Comparison of ENCODE assay signal across 1 cellular context in the genomic region with DNA sequence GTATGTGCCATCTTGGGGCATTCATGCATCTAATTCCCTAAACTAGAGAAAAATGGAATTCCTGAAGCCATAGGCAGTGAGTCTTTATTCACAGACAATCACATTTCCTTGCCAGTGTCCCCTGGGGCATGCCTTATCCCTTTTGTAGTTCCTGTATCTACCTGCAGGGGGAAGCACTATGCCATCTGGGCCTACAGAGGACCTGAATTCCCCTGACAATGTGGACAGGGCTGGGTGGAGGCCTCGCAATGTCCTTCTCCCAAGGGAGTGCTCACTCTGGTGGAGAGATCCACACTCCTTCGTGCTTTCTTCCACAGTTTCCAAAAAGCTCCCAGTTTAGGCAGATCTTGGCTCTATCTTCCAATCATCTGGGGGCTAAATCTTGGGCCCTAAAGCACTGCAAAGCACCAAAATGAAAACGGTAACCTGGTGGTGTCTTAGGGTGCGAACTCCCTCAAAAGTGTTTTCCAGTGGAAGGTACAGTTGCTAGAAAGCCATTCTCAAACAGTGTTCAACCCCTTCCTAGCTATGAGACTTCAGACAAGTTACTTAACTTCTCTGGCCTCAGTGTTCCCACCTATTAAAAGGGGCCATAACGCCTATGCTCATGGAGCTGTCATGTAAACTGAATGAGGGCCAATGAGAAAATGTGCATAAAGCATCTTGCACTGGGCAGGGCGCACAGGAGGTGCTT.
A peak's percentile ranks its signal among the peaks of the same experiment; 100 is the strongest.
TF ChIP-seq lines count a peak whose summit lies in the region.

No MANE protein-coding gene starts in this region.

TF ChIP-seq in K562, 482 proteins besides CTCF, POLR2A, EP300 and RAD21 (continued from another document):
- TF ChIP-seq, protein P1, sequence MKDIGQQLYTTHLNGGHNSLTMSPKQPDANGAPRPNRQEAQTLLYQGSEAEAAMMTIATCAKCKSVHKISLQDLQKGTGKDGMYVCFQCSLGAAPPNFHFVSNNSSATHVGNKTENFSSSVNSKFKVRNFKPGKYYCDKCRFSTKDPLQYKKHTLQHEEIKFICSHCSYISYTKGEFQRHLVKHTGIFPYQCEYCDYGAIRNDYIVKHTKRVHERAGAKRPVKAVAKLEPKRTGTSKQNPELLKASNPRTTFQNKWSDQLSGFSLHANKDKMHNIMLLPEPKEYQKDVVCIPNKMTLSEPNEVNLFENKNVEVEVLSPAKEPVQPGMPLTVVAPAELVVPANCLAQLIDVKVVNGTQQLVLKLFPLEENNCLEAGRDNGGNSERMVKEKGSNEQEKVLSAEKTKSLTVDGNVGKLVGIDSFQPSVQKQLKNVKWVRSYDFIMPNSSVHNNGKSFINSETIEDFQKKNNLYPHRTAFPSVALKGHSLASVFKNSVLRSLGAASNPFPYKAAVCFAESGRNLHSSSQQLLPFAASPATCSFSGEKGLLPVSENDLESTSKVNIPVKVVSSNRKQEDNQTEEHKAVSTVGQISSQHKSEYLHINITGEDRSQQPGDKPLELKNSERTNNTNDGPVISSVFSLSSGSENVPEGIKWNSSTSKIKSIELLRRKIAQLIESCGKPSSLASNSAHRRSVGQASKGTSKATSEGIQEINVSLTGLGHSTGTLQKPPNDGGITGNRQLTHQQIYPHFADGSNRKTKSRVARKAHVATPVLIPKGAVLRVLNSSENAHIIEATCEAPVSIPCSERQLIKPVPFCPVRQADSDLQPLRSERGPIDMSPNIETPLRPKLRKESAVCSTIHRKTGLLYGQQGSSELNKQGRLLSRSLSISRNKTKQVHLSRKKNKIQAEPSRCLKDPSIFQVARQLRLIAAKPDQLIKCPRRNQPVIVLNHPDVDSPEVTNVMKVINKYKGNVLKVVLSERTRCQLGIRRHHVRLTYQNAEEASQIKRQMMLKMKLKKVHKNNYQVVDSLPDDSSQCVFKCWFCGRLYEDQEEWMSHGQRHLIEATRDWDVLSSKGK (CRISPR knock-in tag; IDR thresholded peaks at IDR 0.05): no peak
- no peak for TF ChIP-seq SP1 (CRISPR knock-in tag; IDR thresholded peaks at IDR 0.05)
- no peak for TF ChIP-seq RAD51 (IDR thresholded peaks at IDR 0.05; ENCODE audit: borderline replicate concordance, low read depth)
- no peak for TF ChIP-seq GTF2F1 (IDR thresholded peaks at IDR 0.05; ENCODE audit: low read depth, low read length)
- no peak for TF ChIP-seq BACH1 (tag; IDR thresholded peaks at IDR 0.05)
- TF ChIP-seq ZNF695 (CRISPR knock-in tag; IDR thresholded peaks at IDR 0.05): no peak
- no peak for TF ChIP-seq CSDE1 (IDR thresholded peaks at IDR 0.05)
- no peak for TF ChIP-seq CEBPB (tag; IDR thresholded peaks at IDR 0.05)
- no peak for TF ChIP-seq TEAD2 (tag; IDR thresholded peaks at IDR 0.05)
- TF ChIP-seq PHF20 (IDR thresholded peaks at IDR 0.05; ENCODE audit: partially characterized antibody): no peak
- no peak for TF ChIP-seq ZKSCAN1 (IDR thresholded peaks at IDR 0.05; ENCODE audit: low read depth, low read length)
- TF ChIP-seq KDM1A (IDR thresholded peaks at IDR 0.05): 0 out of 4 replicates have a peak, but pooled peaks of 1 of the 2 experiments have one; percentile 28
- no peak for TF ChIP-seq HNRNPLL (IDR thresholded peaks at IDR 0.05; ENCODE audit: low read depth, low read length, poor library complexity, severe bottlenecking)
- TF ChIP-seq MYBL2 (IDR thresholded peaks at IDR 0.05; ENCODE audit: low read depth): no peak
- no peak for TF ChIP-seq MYBL2 (CRISPR knock-in tag; IDR thresholded peaks at IDR 0.05; ENCODE audit: borderline replicate concordance)
- 0 out of 2 replicates have a peak, but pooled peaks have one; percentile 36 for TF ChIP-seq TEAD4 (IDR thresholded peaks at IDR 0.05; ENCODE audit: low read length)
- no peak for TF ChIP-seq TEAD4 (CRISPR knock-in tag; IDR thresholded peaks at IDR 0.05; ENCODE audit: borderline replicate concordance)
- TF ChIP-seq, protein P2, sequence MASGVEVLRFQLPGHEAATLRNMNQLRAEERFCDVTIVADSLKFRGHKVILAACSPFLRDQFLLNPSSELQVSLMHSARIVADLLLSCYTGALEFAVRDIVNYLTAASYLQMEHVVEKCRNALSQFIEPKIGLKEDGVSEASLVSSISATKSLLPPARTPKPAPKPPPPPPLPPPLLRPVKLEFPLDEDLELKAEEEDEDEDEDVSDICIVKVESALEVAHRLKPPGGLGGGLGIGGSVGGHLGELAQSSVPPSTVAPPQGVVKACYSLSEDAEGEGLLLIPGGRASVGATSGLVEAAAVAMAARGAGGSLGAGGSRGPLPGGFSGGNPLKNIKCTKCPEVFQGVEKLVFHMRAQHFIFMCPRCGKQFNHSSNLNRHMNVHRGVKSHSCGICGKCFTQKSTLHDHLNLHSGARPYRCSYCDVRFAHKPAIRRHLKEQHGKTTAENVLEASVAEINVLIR (CRISPR knock-in tag; IDR thresholded peaks at IDR 0.05): no peak
- no peak for TF ChIP-seq ETV1 (tag; conservative IDR thresholded peaks at IDR 0.05; ENCODE audit: low read depth)
- no peak for TF ChIP-seq ZC3H4 (CRISPR knock-in tag; IDR thresholded peaks at IDR 0.05; ENCODE audit: borderline replicate concordance)
- no peak for TF ChIP-seq FOXM1 (IDR thresholded peaks at IDR 0.05; ENCODE audit: low read depth)
- no peak for TF ChIP-seq FOXM1 (CRISPR knock-in tag; IDR thresholded peaks at IDR 0.05; ENCODE audit: low read depth)
- TF ChIP-seq ELF1 (tag; IDR thresholded peaks at IDR 0.05): no peak
- TF ChIP-seq, protein P3, sequence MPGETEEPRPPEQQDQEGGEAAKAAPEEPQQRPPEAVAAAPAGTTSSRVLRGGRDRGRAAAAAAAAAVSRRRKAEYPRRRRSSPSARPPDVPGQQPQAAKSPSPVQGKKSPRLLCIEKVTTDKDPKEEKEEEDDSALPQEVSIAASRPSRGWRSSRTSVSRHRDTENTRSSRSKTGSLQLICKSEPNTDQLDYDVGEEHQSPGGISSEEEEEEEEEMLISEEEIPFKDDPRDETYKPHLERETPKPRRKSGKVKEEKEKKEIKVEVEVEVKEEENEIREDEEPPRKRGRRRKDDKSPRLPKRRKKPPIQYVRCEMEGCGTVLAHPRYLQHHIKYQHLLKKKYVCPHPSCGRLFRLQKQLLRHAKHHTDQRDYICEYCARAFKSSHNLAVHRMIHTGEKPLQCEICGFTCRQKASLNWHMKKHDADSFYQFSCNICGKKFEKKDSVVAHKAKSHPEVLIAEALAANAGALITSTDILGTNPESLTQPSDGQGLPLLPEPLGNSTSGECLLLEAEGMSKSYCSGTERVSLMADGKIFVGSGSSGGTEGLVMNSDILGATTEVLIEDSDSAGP (CRISPR knock-in tag; IDR thresholded peaks at IDR 0.05): no peak
- TF ChIP-seq ZNF778 (CRISPR knock-in tag; IDR thresholded peaks at IDR 0.05): no peak
- TF ChIP-seq, protein P4, sequence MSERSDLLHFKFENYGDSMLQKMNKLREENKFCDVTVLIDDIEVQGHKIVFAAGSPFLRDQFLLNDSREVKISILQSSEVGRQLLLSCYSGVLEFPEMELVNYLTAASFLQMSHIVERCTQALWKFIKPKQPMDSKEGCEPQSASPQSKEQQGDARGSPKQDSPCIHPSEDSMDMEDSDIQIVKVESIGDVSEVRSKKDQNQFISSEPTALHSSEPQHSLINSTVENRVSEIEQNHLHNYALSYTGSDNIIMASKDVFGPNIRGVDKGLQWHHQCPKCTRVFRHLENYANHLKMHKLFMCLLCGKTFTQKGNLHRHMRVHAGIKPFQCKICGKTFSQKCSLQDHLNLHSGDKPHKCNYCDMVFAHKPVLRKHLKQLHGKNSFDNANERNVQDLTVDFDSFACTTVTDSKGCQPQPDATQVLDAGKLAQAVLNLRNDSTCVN (CRISPR knock-in tag; IDR thresholded peaks at IDR 0.05): no peak
- TF ChIP-seq, protein P5, sequence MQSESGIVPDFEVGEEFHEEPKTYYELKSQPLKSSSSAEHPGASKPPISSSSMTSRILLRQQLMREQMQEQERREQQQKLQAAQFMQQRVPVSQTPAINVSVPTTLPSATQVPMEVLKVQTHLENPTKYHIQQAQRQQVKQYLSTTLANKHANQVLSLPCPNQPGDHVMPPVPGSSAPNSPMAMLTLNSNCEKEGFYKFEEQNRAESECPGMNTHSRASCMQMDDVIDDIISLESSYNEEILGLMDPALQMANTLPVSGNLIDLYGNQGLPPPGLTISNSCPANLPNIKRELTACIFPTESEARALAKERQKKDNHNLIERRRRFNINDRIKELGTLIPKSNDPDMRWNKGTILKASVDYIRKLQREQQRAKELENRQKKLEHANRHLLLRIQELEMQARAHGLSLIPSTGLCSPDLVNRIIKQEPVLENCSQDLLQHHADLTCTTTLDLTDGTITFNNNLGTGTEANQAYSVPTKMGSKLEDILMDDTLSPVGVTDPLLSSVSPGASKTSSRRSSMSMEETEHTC (IDR thresholded peaks at IDR 0.05): no peak
- TF ChIP-seq SREBF1 (IDR thresholded peaks at IDR 0.05; ENCODE audit: borderline replicate concordance, low read depth, low read length): no peak
- peak in 1 of 3 experiments; percentile 19 for TF ChIP-seq YY1 (IDR thresholded peaks at IDR 0.05; ENCODE audit: borderline replicate concordance in 1 of 3, control insufficient read depth in 1 of 3, extremely low read depth in 1 of 3, insufficient read depth in 3 of 3, insufficient read length in 1 of 3, insufficient replicate concordance in 2 of 3, low read depth in 1 of 3, low read length in 2 of 3)
- no peak for TF ChIP-seq ZNF212 (CRISPR knock-in tag; IDR thresholded peaks at IDR 0.05)
- TF ChIP-seq MCM5 (IDR thresholded peaks at IDR 0.05; ENCODE audit: low read depth): no peak
- no peak for TF ChIP-seq RBM15 (IDR thresholded peaks at IDR 0.05; ENCODE audit: insufficient read depth, low read length)
- TF ChIP-seq, protein P6, sequence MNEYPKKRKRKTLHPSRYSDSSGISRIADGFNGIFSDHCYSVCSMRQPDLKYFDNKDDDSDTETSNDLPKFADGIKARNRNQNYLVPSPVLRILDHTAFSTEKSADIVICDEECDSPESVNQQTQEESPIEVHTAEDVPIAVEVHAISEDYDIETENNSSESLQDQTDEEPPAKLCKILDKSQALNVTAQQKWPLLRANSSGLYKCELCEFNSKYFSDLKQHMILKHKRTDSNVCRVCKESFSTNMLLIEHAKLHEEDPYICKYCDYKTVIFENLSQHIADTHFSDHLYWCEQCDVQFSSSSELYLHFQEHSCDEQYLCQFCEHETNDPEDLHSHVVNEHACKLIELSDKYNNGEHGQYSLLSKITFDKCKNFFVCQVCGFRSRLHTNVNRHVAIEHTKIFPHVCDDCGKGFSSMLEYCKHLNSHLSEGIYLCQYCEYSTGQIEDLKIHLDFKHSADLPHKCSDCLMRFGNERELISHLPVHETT (CRISPR knock-in tag; conservative IDR thresholded peaks at IDR 0.05 in 1 of 2, IDR thresholded peaks at IDR 0.05 in 1 of 2): no peak
